ENCODE assay signal across 13 cellular contexts in the genomic region with DNA sequence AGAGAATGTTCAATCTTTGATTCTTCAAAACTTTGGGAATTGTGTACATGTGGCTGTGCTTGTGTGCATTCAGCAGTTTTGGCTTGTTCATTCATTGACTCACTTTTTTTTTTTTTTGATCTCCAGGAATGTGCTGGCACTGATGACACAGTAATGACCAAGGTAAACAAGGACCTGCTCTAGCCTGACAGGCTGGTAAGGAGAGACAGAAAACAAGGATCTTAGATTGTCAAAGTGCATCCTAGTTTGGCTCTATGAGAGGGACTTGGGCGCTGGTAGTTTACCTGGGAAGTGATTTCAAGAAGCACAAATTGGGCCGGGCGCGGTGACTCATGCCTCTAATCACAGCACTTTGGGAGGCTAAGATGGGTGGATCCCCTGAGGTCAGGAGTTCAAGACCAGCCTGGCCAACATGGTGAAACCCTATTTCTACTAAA.
DNase-seq lines count a peak whose midpoint lies in the region; ATAC-seq and TF ChIP-seq lines count a peak whose summit lies in the region.
"Had no signal": no experiment of that assay in that cellular context is flagged by ENCODE, and none has a peak within 500 bp of the region (broad histone marks: within the 10 kb centered on the region; RNA-seq: fewer than 3 reads in every experiment).

No MANE protein-coding gene starts in this region.

- DNase-seq in AG08396 (ENCODE audit: low spot score), result peak; percentile 72
- DNase-seq in LNCaP clone FGC (ENCODE audit: low read depth), result peak; percentile 65
- DNase-seq in mammary epithelial cell, result peak; percentile 96
- DNase-seq in kidney tubule cell (ENCODE audit: low spot score), result peak; percentile 95
- no peak for DNase-seq in activated CD4-positive, alpha-beta memory T cell treated with anti-CD3 and anti-CD28 coated beads for 36 hours
- DNase-seq in NCI-H2196 treated with DMSO at 0.1 percent for 48 hours (lab: John Stamatoyannopoulos, UW; ENCODE audit: unreplicated experiment), result no peak
- DNase-seq in left cardiac atrium, result no peak
- DNase-seq: naive B cell, upper lobe of right lung had no signal

- in situ Hi-C loops in mammary epithelial cell (cut with MboI; ENCODE audit: low sequenced_read_pairs in 2 of 2), result no loop called here

- BruUV-seq in mammary epithelial cell (replicated peaks; lab: Mats Ljungman, UMichigan), result no TSS peak

- peaks cover 45% of the 10 kb centered on the region for H3K4me1 ChIP-seq in mammary epithelial cell (ENCODE audit: insufficient read depth, low read length)
- H3K4me1 ChIP-seq: adrenal gland, upper lobe of right lung had no signal

- no peaks in the 10 kb centered on the region for H3K27me3 Mint-ChIP-seq in activated CD4-positive, alpha-beta memory T cell treated with anti-CD3 and anti-CD28 coated beads for 36 hours

- no peaks in the 10 kb centered on the region for H3K36me3 Mint-ChIP-seq in activated CD4-positive, alpha-beta memory T cell treated with anti-CD3 and anti-CD28 coated beads for 36 hours
- H3K36me3 Mint-ChIP-seq: naive B cell had no signal

- no peaks in the 10 kb centered on the region for H3K9me3 ChIP-seq in mammary epithelial cell (replicated peaks; ENCODE audit: insufficient read depth, low read length)
- H3K9me3 ChIP-seq: adrenal gland, upper lobe of right lung had no signal

- intact Hi-C loops in mammary epithelial cell (cut with micrococcal nuclease) (loop anchor here (1.0 to 10.0 kb wide), 3 partner anchors 61 to 808 kb away; a partner anchor contains a TSS), left cardiac atrium (cut with DNase I) (no loop called here)
- intact Hi-C loops in activated CD4-positive, alpha-beta memory T cell treated with anti-CD3 and anti-CD28 coated beads for 36 hours (cut with micrococcal nuclease), result no loop called here

- 9% methylated on average over 4 of the region's 4 CpGs for WGBS in mammary epithelial cell (ENCODE audit: low coverage, missing lambda C conversion rate)

- peak overlapping the region; percentile 22 for H3K4me2 ChIP-seq in mammary epithelial cell (ENCODE audit: insufficient read depth, low read depth, low read length)
- H3K4me2 ChIP-seq: smooth muscle cell had no signal

- no peaks in the 10 kb centered on the region for H3K79me2 ChIP-seq in mammary epithelial cell (ENCODE audit: insufficient read depth, low read length)

- dilution Hi-C loops in mammary epithelial cell (cut with HindIII; ENCODE audit: low sequenced_read_pairs), result no loop called here

- no peak overlapping the region for H3K27ac Mint-ChIP-seq in activated CD4-positive, alpha-beta memory T cell treated with anti-CD3 and anti-CD28 coated beads for 36 hours
- H3K27ac Mint-ChIP-seq: B cell had no signal

- POLR2A ChIA-PET in activated CD4-positive, alpha-beta memory T cell treated with anti-CD3 and anti-CD28 coated beads for 36 hours (lab: Charles Lee), result no interaction called here

- CTCF ChIA-PET in mammary epithelial cell (lab: Charles Lee; ENCODE audit: low non-redundant PET), result no interaction called here
- CTCF ChIA-PET in activated CD4-positive, alpha-beta memory T cell treated with anti-CD3 and anti-CD28 coated beads for 36 hours (lab: Charles Lee), result no interaction called here

- no peaks in the 10 kb centered on the region for H3K9me3 Mint-ChIP-seq in activated CD4-positive, alpha-beta memory T cell treated with anti-CD3 and anti-CD28 coated beads for 36 hours
- H3K9me3 Mint-ChIP-seq: naive B cell had no signal

- ATAC-seq in left cardiac atrium (no peak), HG02884 (IDR thresholded peaks at IDR 0.05; ENCODE audit: unreplicated experiment) (no peak)

- no peaks in the 10 kb centered on the region for H3K36me3 ChIP-seq in mammary epithelial cell (ENCODE audit: insufficient read depth, low read length)
- H3K36me3 ChIP-seq: adrenal gland, upper lobe of right lung had no signal

- H3K4me3 ChIP-seq in LNCaP clone FGC (ENCODE audit: low read depth, low read length) (no peak overlapping the region), mammary epithelial cell (replicated peaks in 1 of 3; ENCODE audit: insufficient read depth in 1 of 3, low read depth in 2 of 3, low read length in 3 of 3) (no peak overlapping the region)
- H3K4me3 ChIP-seq: adrenal gland, smooth muscle cell, upper lobe of right lung had no signal

- H3K27ac ChIP-seq in mammary epithelial cell (ENCODE audit: insufficient read depth, low read depth, low read length), result peak overlapping the region; percentile 93
- H3K27ac ChIP-seq: adrenal gland, upper lobe of right lung had no signal

- no peak for TF ChIP-seq CTCF in LNCaP clone FGC (IDR thresholded peaks at IDR 0.05; ENCODE audit: control insufficient read depth, extremely low read depth, insufficient read depth)
- no peak for TF ChIP-seq CTCF in mammary epithelial cell (conservative IDR thresholded peaks at IDR 0.05 in 1 of 2, IDR thresholded peaks at IDR 0.05 in 1 of 2; ENCODE audit: extremely low read depth in 1 of 2, insufficient read depth in 1 of 2, low read depth in 1 of 2, low read length in 2 of 2)

- peaks cover 11% of the 10 kb centered on the region for H3K4me1 Mint-ChIP-seq in activated CD4-positive, alpha-beta memory T cell treated with anti-CD3 and anti-CD28 coated beads for 36 hours (ENCODE audit: low read depth)

- no peak overlapping the region for H2AFZ ChIP-seq in mammary epithelial cell (ENCODE audit: low read depth, low read length)

- no peaks in the 10 kb centered on the region for H3K27me3 ChIP-seq in mammary epithelial cell (ENCODE audit: insufficient read depth, low read length)
- H3K27me3 ChIP-seq: adrenal gland, upper lobe of right lung had no signal

- H4K20me1 ChIP-seq in mammary epithelial cell (ENCODE audit: insufficient read depth, low read length), result no peaks in the 10 kb centered on the region

- H3K4me3 Mint-ChIP-seq in activated CD4-positive, alpha-beta memory T cell treated with anti-CD3 and anti-CD28 coated beads for 36 hours, result no peak overlapping the region
- H3K4me3 Mint-ChIP-seq: B cell, naive B cell had no signal

- peak overlapping the region; percentile 68 for H3K9ac ChIP-seq in mammary epithelial cell (ENCODE audit: insufficient read depth, low read length)

Comparison
In these comparisons a context has a peak if more than half of its experiments do, and no peak if none do; other contexts are left out.
1. DNase-seq: peak in AG08396 (single experiment), LNCaP clone FGC (single experiment), mammary epithelial cell (single experiment) and kidney tubule cell (single experiment); none in activated CD4-positive, alpha-beta memory T cell treated with anti-CD3 and anti-CD28 coated beads for 36 hours (single experiment), NCI-H2196 treated with DMSO at 0.1 percent for 48 hours (single experiment) and left cardiac atrium (single experiment).